ENCODE assay signal across 15 cellular contexts in genomic region chr2:120765031-120765910, GRCh38. TPM values are rescaled to one million over a fixed set of nuclear protein-coding genes. Genes with fewer than 3 reads are reported as not detected.
A peak's percentile ranks its signal among the peaks of the same experiment; 100 is the strongest.
DNase-seq lines count a peak whose midpoint lies in the region; ATAC-seq and TF ChIP-seq lines count a peak whose summit lies in the region.
"Had no signal": no experiment of that assay in that cellular context is flagged by ENCODE, and none has a peak within 500 bp of the region (broad histone marks: within the 10 kb centered on the region; RNA-seq: fewer than 3 reads in every experiment).

No MANE protein-coding gene starts in this region.

- H3K56ac ChIP-seq in IMR-90 (ENCODE audit: extremely low read depth, insufficient read depth, low read length), result peak overlapping the region; percentile 76

- peak overlapping the region; percentile 93 for H2BK15ac ChIP-seq in IMR-90 (ENCODE audit: low read depth, low read length)

- peaks cover 64% of the 10 kb centered on the region for H3K4me1 ChIP-seq in IMR-90 (ENCODE audit: control insufficient read depth, insufficient read depth, low read length)
- no peaks in the 10 kb centered on the region for H3K4me1 ChIP-seq in duodenal mucosa (ENCODE audit: control insufficient read depth in 1 of 2, insufficient read depth in 2 of 2, low read length in 2 of 2)
- no peaks in the 10 kb centered on the region for H3K4me1 ChIP-seq in right lobe of liver
- H3K4me1 ChIP-seq in skeletal muscle tissue (ENCODE audit: control insufficient read depth in 3 of 3, insufficient read depth in 3 of 3, low read length in 3 of 3), result peaks cover 18 to 33% (median 31%) of the 10 kb centered on the region in 3 donors

- no peak for TF ChIP-seq CTCF in IMR-90 (conservative IDR thresholded peaks at IDR 0.05; ENCODE audit: low read depth, low read length)
- TF ChIP-seq CTCF in right lobe of liver (IDR thresholded peaks at IDR 0.05), result no peak

- intact Hi-C loops in IMR-90 (cut with micrococcal nuclease), result no loop called here
- intact Hi-C loops in right lobe of liver (cut with DNase I), result no loop called here

- TF ChIP-seq POLR2A in IMR-90 (IDR thresholded peaks at IDR 0.05; ENCODE audit: low read depth, low read length) (no peak; the same call in 1 of the 2 replicates), right lobe of liver (IDR thresholded peaks at IDR 0.05) (no peak)

- ATAC-seq in IMR-90 (ENCODE audit: low read depth) (peak; percentile 11), right lobe of liver (peak in 1 of 4 donors; percentile 7), GM21423 (IDR thresholded peaks at IDR 0.05; ENCODE audit: unreplicated experiment) (no peak), HG03025 (IDR thresholded peaks at IDR 0.05; ENCODE audit: low FRiP score, unreplicated experiment) (no peak), HG03521 (IDR thresholded peaks at IDR 0.05; ENCODE audit: unreplicated experiment) (no peak)

- POLR2A ChIA-PET in IMR-90 (lab: Charles Lee; ENCODE audit: unreplicated experiment), result interaction anchor here (0.9 to 1.1 kb wide), 2 partner anchors 13 to 30 kb away, joined by 3 to 4 read pairs; no protein-coding TSS in a partner anchor

- peak overlapping the region; percentile 97 for H4K91ac ChIP-seq in IMR-90 (ENCODE audit: insufficient read depth, low read depth, low read length)

- peak overlapping the region; percentile 97 for H3K4ac ChIP-seq in IMR-90 (ENCODE audit: low read depth, low read length)

- peak overlapping the region; percentile 55 for H3K18ac ChIP-seq in IMR-90 (ENCODE audit: low read depth, low read length)

- peaks cover 27% of the 10 kb centered on the region for H4K20me1 ChIP-seq in IMR-90 (ENCODE audit: insufficient read depth, low read length)

- H4K5ac ChIP-seq in IMR-90 (ENCODE audit: low read depth, low read length), result peak overlapping the region; percentile 53

- H3K14ac ChIP-seq in IMR-90 (replicated peaks; ENCODE audit: low read depth, low read length), result peak overlapping the region; percentile 78

- peak; percentile 48 for DNase-seq in IMR-90
- DNase-seq in right lobe of liver, result peak; percentile 21 to 42 (median 29)
- no peak for DNase-seq in stimulated activated CD4-positive, alpha-beta T cell treated with anti-CD3 and anti-CD28 coated beads, Interleukin-4, amount 100 ng/mL, for 1 hour
- DNase-seq: activated CD4-positive, alpha-beta T cell treated with anti-CD3 and anti-CD28 coated beads, Interleukin-2, amount 10 ng/mL, durations not matched to agents 24 days and 14 days; activated naive CD8-positive, alpha-beta T cell treated with anti-CD3 and anti-CD28 coated beads for 36 hours; erythroblast; KBM-7; SIG-M5; stimulated activated CD4-positive, alpha-beta T cell treated with anti-CD3 and anti-CD28 coated beads, Interleukin-4, amount 100 ng/mL, for 24 hours had no signal

- H3K9ac ChIP-seq in IMR-90 (ENCODE audit: low read depth, low read length) (peak overlapping the region; percentile 44), duodenal mucosa (ENCODE audit: low read depth in 1 of 2, low read length in 2 of 2) (no peak overlapping the region), skeletal muscle tissue (ENCODE audit: low read depth in 1 of 3, low read length in 3 of 3) (peak overlapping the region in 1 of 3 donors; percentile 3)

- CTCF ChIA-PET in IMR-90 (lab: Yijun Ruan, JAX), result interaction anchor here (1.5 kb wide), 1 partner anchor 29 kb away, joined by 3 read pairs; no protein-coding TSS in a partner anchor

- H3K27me3 ChIP-seq in IMR-90 (ENCODE audit: control insufficient read depth, insufficient read depth, low read length), result no peaks in the 10 kb centered on the region
- H3K27me3 ChIP-seq in duodenal mucosa (ENCODE audit: control insufficient read depth in 1 of 2, insufficient read depth in 2 of 2, low read length in 2 of 2), result no peaks in the 10 kb centered on the region
- no peaks in the 10 kb centered on the region for H3K27me3 ChIP-seq in right lobe of liver
- peaks cover 8 to 15% (median 9%) of the 10 kb centered on the region in 3 donors for H3K27me3 ChIP-seq in skeletal muscle tissue (ENCODE audit: control insufficient read depth in 3 of 3, insufficient read depth in 3 of 3, low read length in 3 of 3)

- H3K9me3 ChIP-seq in IMR-90 (ENCODE audit: control insufficient read depth, insufficient read depth, low read length) (no peaks in the 10 kb centered on the region), duodenal mucosa (ENCODE audit: control insufficient read depth in 1 of 2, low read length in 2 of 2) (no peaks in the 10 kb centered on the region), right lobe of liver (no peaks in the 10 kb centered on the region), skeletal muscle tissue (ENCODE audit: control insufficient read depth in 3 of 3, low read length in 3 of 3) (no peaks in the 10 kb centered on the region)

- peak overlapping the region; percentile 91 for H2BK20ac ChIP-seq in IMR-90 (ENCODE audit: low read depth, low read length)

- peak overlapping the region; percentile 60 for H3K4me2 ChIP-seq in IMR-90 (ENCODE audit: low read depth, low read length)

- peaks cover 18 to 91% of the 10 kb centered on the region in 2 experiments; a peak in 3 of 4 replicates for H3K79me1 ChIP-seq in IMR-90 (ENCODE audit: low read depth in 1 of 2, low read length in 2 of 2)

- H2AFZ ChIP-seq in IMR-90 (replicated peaks; ENCODE audit: low read length, poor library complexity), result peak overlapping the region; percentile 75

- H4K8ac ChIP-seq in IMR-90 (ENCODE audit: low read depth in 2 of 2, low read length in 2 of 2), result peak overlapping the region; percentile 78 to 81

- H2AK5ac ChIP-seq in IMR-90 (ENCODE audit: low read depth, low read length), result peak overlapping the region; percentile 95

- H3K36me3 ChIP-seq in IMR-90 (ENCODE audit: control insufficient read depth, insufficient read depth, low read length) (no peaks in the 10 kb centered on the region), duodenal mucosa (ENCODE audit: control insufficient read depth in 1 of 2, insufficient read depth in 2 of 2, low read length in 2 of 2) (no peaks in the 10 kb centered on the region), right lobe of liver (no peaks in the 10 kb centered on the region), skeletal muscle tissue (ENCODE audit: control insufficient read depth in 3 of 3, insufficient read depth in 3 of 3, low read length in 3 of 3) (no peaks in the 10 kb centered on the region)

- peak overlapping the region; percentile 97 for H2AK9ac ChIP-seq in IMR-90 (replicated peaks; ENCODE audit: low read depth, low read length, poor library complexity)

- 20% methylated on average over 5 of the region's 18 CpGs; no CpG with 5 or more reads in 1 of the 2 experiments for WGBS in IMR-90 (ENCODE audit: extremely low coverage in 2 of 2, insufficient read length in 1 of 2), 2 experiments
- WGBS in right lobe of liver (ENCODE audit: insufficient coverage, low coverage, low lambda C conversion rate, missing lambda C conversion rate), result 55% methylated on average over 13 of the region's 18 CpGs

- peak overlapping the region; percentile 94 for H2BK120ac ChIP-seq in IMR-90 (ENCODE audit: low read depth, low read length)

- no TSS peak for BruUV-seq in IMR-90 (replicated peaks; lab: Mats Ljungman, UMichigan)

- H3K9me1 ChIP-seq in IMR-90 (ENCODE audit: insufficient read depth, low read length), result peaks cover 74% of the 10 kb centered on the region

- H3K4me3 ChIP-seq in IMR-90 (ENCODE audit: insufficient read depth, low read depth, low read length), result no peak overlapping the region
- H3K4me3 ChIP-seq in duodenal mucosa (ENCODE audit: low read depth in 1 of 2, low read length in 2 of 2), result no peak overlapping the region
- no peak overlapping the region for H3K4me3 ChIP-seq in right lobe of liver
- H3K4me3 ChIP-seq in skeletal muscle tissue (ENCODE audit: low read length in 3 of 3), result peak overlapping the region in 1 of 3 donors; percentile 35

- H2BK5ac ChIP-seq in IMR-90 (ENCODE audit: low read depth, low read length, poor library complexity, severe bottlenecking), result peak overlapping the region; percentile 94

- H3K27ac ChIP-seq in IMR-90 (ENCODE audit: insufficient read depth, low read length), result peak overlapping the region; percentile 84
- peak overlapping the region; percentile 32 for H3K27ac ChIP-seq in duodenal mucosa (ENCODE audit: low read depth, low read length)
- peak overlapping the region in 1 of 3 donors; percentile 37 for H3K27ac ChIP-seq in right lobe of liver
- H3K27ac ChIP-seq in skeletal muscle tissue (ENCODE audit: low read depth, low read length), result peak overlapping the region; percentile 59

- H3K23ac ChIP-seq in IMR-90 (ENCODE audit: low read depth, low read length), result peak overlapping the region; percentile 95

- peak; percentile 37 for TF ChIP-seq RAD21 in IMR-90 (IDR thresholded peaks at IDR 0.05; ENCODE audit: low read length)

- in situ Hi-C loops in IMR-90 (cut with MboI; ENCODE audit: low sequenced_read_pairs), result no loop called here

- dilution Hi-C loops in IMR-90 (cut with HindIII; ENCODE audit: low sequenced_read_pairs, unreplicated experiment), result no loop called here

TF ChIP-seq in IMR-90, 13 proteins besides CTCF, POLR2A, EP300 and RAD21 (continues in another document):
- TF ChIP-seq USF2 (IDR thresholded peaks at IDR 0.05; ENCODE audit: low read depth, low read length) (no peak), MAZ (IDR thresholded peaks at IDR 0.05; ENCODE audit: borderline replicate concordance, low read depth, low read length) (no peak), RFX5 (IDR thresholded peaks at IDR 0.05; ENCODE audit: low read depth, low read length) (no peak), MXI1 (IDR thresholded peaks at IDR 0.05; ENCODE audit: borderline replicate concordance, low read depth, low read length) (peak; percentile 67; the same call in 1 of the 2 replicates), CHD1 (IDR thresholded peaks at IDR 0.05; ENCODE audit: low read depth, low read length) (no peak), BHLHE40 (IDR thresholded peaks at IDR 0.05; ENCODE audit: low read depth, low read length) (peak; percentile 92)

RNA-seq across cellular contexts. Expression of gene GLI2, which starts 29.6 kb away (rescaled TPM):
- total RNA-seq in IMR-90 (2012; rRNA removed), result 3.8 and 4.7 TPM in 2 replicates
- 26.0 and 31.5 TPM in 2 replicates for polyA plus RNA-seq in IMR-90 (2012; rRNA removed)
- polyA plus RNA-seq in IMR-90 (2012; cell fraction: cytosol; rRNA removed), result 7.6 and 16.7 TPM in 2 replicates
- polyA plus RNA-seq in IMR-90 (2012; cell fraction: nucleus; rRNA removed; ENCODE audit: low replicate concordance), result 57.0 and 124 TPM in 2 replicates
- under 1 TPM; 0.09 to 0.73 (median 0.48) TPM for total RNA-seq in right lobe of liver
- total RNA-seq in skeletal muscle tissue, result 3.1 TPM
- total RNA-seq: activated naive CD8-positive, alpha-beta T cell treated with anti-CD3 and anti-CD28 coated beads for 36 hours; mononuclear cell had no signal
